8 cellular contexts compared by ENCODE assay signal in genomic region chr12:89768586-89769482, GRCh38.
A peak's percentile ranks its signal among the peaks of the same experiment; 100 is the strongest.
DNase-seq lines count a peak whose midpoint lies in the region; ATAC-seq and TF ChIP-seq lines count a peak whose summit lies in the region.

No MANE protein-coding gene starts in this region.

- DNase-seq in AG09309 (ENCODE audit: low read depth) (peak; percentile 97), HK-2 (ENCODE audit: unreplicated experiment) (peak; percentile 60), activated B cell treated with CpG ODN at 0.5 μM for 24 hours (no peak), left lung (peak in 1 of 2 donors; percentile 47), WTC11 (ENCODE audit: low spot score) (no peak), G401 (ENCODE audit: low spot score) (no peak), GM10266 (ENCODE audit: extremely low spot score) (no peak)

- TF ChIP-seq CTCF in AG09309 (IDR thresholded peaks at IDR 0.05; ENCODE audit: control insufficient read depth, insufficient read depth, low read depth, low read length, missing control alignments) (no peak), activated B cell treated with CpG ODN at 0.5 μM for 24 hours (IDR thresholded peaks at IDR 0.05) (no peak), left lung (IDR thresholded peaks at IDR 0.05) (no peak), WTC11 (IDR thresholded peaks at IDR 0.05) (no peak), GM10266 (IDR thresholded peaks at IDR 0.05; ENCODE audit: control insufficient read depth, insufficient read depth, low read depth, missing control alignments) (no peak)

- in situ Hi-C loops in G401 (cut with HindIII; ENCODE audit: low sequenced_read_pairs), result no loop called here

- POLR2A ChIA-PET in activated B cell treated with CpG ODN at 0.5 μM for 24 hours (lab: Charles Lee) (interaction anchor here (2.1 kb wide), 1 partner anchor 59 kb away, joined by 10 read pairs; the partner anchor contains the start of gene ATP2B1), WTC11 (lab: Charles Lee) (no interaction called here)

- ATAC-seq in activated B cell treated with CpG ODN at 0.5 μM for 24 hours (ENCODE audit: low read depth) (peak; percentile 40), left lung (peak; percentile 76), WTC11 (no peak), HG03565 (IDR thresholded peaks at IDR 0.05; ENCODE audit: unreplicated experiment) (no peak)

- H3K36me3 ChIP-seq in left lung, result no peaks in the 10 kb centered on the region

- peak overlapping the region in 1 of 2 donors; percentile 29 for H3K27ac ChIP-seq in left lung

- H3K9me3 Mint-ChIP-seq in activated B cell treated with CpG ODN at 0.5 μM for 24 hours, result peaks cover 4% of the 10 kb centered on the region
- H3K9me3 Mint-ChIP-seq in WTC11, result peaks cover 14% of the 10 kb centered on the region

- peaks cover 0 to 8% of the 10 kb centered on the region in 2 donors for H3K4me1 ChIP-seq in left lung

- H3K36me3 Mint-ChIP-seq in activated B cell treated with CpG ODN at 0.5 μM for 24 hours (ENCODE audit: low read depth) (no peaks in the 10 kb centered on the region), WTC11 (no peaks in the 10 kb centered on the region)

- CTCF ChIA-PET in activated B cell treated with CpG ODN at 0.5 μM for 24 hours (lab: Charles Lee), result no interaction called here
- CTCF ChIA-PET in WTC11 (lab: Charles Lee), result no interaction called here

- H3K4me3 ChIP-seq in AG09309 (ENCODE audit: control insufficient read depth, low read depth, low read length) (no peak overlapping the region), left lung (no peak overlapping the region)

- intact Hi-C loops in activated B cell treated with CpG ODN at 0.5 μM for 24 hours (cut with micrococcal nuclease) (loop anchor here (2.0 kb wide), 1 partner anchor 14 kb away; no protein-coding TSS in a partner anchor), left lung (cut with DNase I) (no loop called here)

- no peaks in the 10 kb centered on the region for H3K27me3 ChIP-seq in left lung

- peaks cover 20% of the 10 kb centered on the region for H3K4me1 Mint-ChIP-seq in activated B cell treated with CpG ODN at 0.5 μM for 24 hours
- no peaks in the 10 kb centered on the region for H3K4me1 Mint-ChIP-seq in WTC11

- peak overlapping the region; percentile 41 for H3K27ac Mint-ChIP-seq in activated B cell treated with CpG ODN at 0.5 μM for 24 hours
- no peak overlapping the region for H3K27ac Mint-ChIP-seq in WTC11

- H3K9me3 ChIP-seq in left lung, result peaks cover 0 to 3% of the 10 kb centered on the region in 2 donors

- H3K4me3 Mint-ChIP-seq in activated B cell treated with CpG ODN at 0.5 μM for 24 hours (no peak overlapping the region), WTC11 (no peak overlapping the region)

- no peaks in the 10 kb centered on the region for H3K27me3 Mint-ChIP-seq in activated B cell treated with CpG ODN at 0.5 μM for 24 hours
- H3K27me3 Mint-ChIP-seq in WTC11 (ENCODE audit: low read depth), result no peaks in the 10 kb centered on the region

TF ChIP-seq in WTC11, 78 proteins besides CTCF, POLR2A, EP300 and RAD21:
- no peak for TF ChIP-seq KAT7 (CRISPR knock-in tag; IDR thresholded peaks at IDR 0.05; ENCODE audit: borderline replicate concordance)
- TF ChIP-seq ZMAT4 (CRISPR knock-in tag; IDR thresholded peaks at IDR 0.05), result no peak
- TF ChIP-seq ZNF121 (CRISPR knock-in tag; IDR thresholded peaks at IDR 0.05), result no peak
- no peak for TF ChIP-seq ESRRA (CRISPR knock-in tag; IDR thresholded peaks at IDR 0.05; ENCODE audit: borderline replicate concordance)
- no peak for TF ChIP-seq ZNF671 (CRISPR knock-in tag; IDR thresholded peaks at IDR 0.05)
- no peak for TF ChIP-seq JAZF1 (CRISPR knock-in tag; IDR thresholded peaks at IDR 0.05)
- no peak for TF ChIP-seq ETV6 (CRISPR knock-in tag; IDR thresholded peaks at IDR 0.05)
- no peak for TF ChIP-seq RORB (CRISPR knock-in tag; IDR thresholded peaks at IDR 0.05)
- no peak for TF ChIP-seq FOXP1 (CRISPR knock-in tag; IDR thresholded peaks at IDR 0.05; ENCODE audit: borderline replicate concordance)
- no peak for TF ChIP-seq GABPB1 (CRISPR knock-in tag; IDR thresholded peaks at IDR 0.05)
- no peak for TF ChIP-seq ATF2 (CRISPR knock-in tag; IDR thresholded peaks at IDR 0.05; ENCODE audit: borderline replicate concordance, low read depth)
- TF ChIP-seq NFE2L1 (CRISPR knock-in tag; IDR thresholded peaks at IDR 0.05), result no peak
- no peak for TF ChIP-seq ARID4B (CRISPR knock-in tag; IDR thresholded peaks at IDR 0.05; ENCODE audit: borderline replicate concordance)
- TF ChIP-seq ZNF138 (CRISPR knock-in tag; conservative IDR thresholded peaks at IDR 0.05), result no peak
- TF ChIP-seq MLX (CRISPR knock-in tag; IDR thresholded peaks at IDR 0.05), result no peak
- no peak for TF ChIP-seq NR3C1 (CRISPR knock-in tag; conservative IDR thresholded peaks at IDR 0.05; ENCODE audit: low read depth)
- no peak for TF ChIP-seq MXD4 (CRISPR knock-in tag; IDR thresholded peaks at IDR 0.05; ENCODE audit: borderline replicate concordance)

Comparison
In these comparisons a context has a peak if more than half of its experiments do, and no peak if none do; other contexts are left out.
1. DNase-seq: peak in AG09309 (single experiment) and HK-2 (single experiment); none in activated B cell treated with CpG ODN at 0.5 μM for 24 hours (single experiment), WTC11 (single experiment), G401 (single experiment) and GM10266 (single experiment).
2. ATAC-seq: peak in activated B cell treated with CpG ODN at 0.5 μM for 24 hours (single experiment) and left lung (single experiment); none in WTC11 (single experiment) and HG03565 (single experiment).